In genomic region chr3:59443618-59444292, GRCh38 we compare ENCODE assay signal across 21 cellular contexts.
DNase-seq lines count a peak whose midpoint lies in the region; ATAC-seq and TF ChIP-seq lines count a peak whose summit lies in the region.
"Had no signal": no experiment of that assay in that cellular context is flagged by ENCODE, and none has a peak within 500 bp of the region (broad histone marks: within the 10 kb centered on the region; RNA-seq: fewer than 3 reads in every experiment).

No MANE protein-coding gene starts in this region.

- H3K4me1 Mint-ChIP-seq in activated CD8-positive, alpha-beta T cell treated with anti-CD3 and anti-CD28 coated beads for 36 hours (ENCODE audit: low read depth) = peaks cover 57% of the 10 kb centered on the region
- H3K4me1 Mint-ChIP-seq in immature natural killer cell = peaks cover 29 to 30% of the 10 kb centered on the region in 2 donors

- no peak for DNase-seq in DND-41
- DNase-seq in activated CD8-positive, alpha-beta T cell treated with anti-CD3 and anti-CD28 coated beads for 36 hours = peak; percentile 44
- no peak for DNase-seq in immature natural killer cell
- DNase-seq in GOT3 (lab: John Stamatoyannopoulos, UW) = no peak
- no peak for DNase-seq in T-helper 9 cell
- DNase-seq in Kasumi-1 (lab: John Stamatoyannopoulos, UW) = no peak
- DNase-seq: cortex of kidney, DMS79 treated with DMSO at 0.1 percent for 48 hours, erythroblast, mesendoderm, NCI-H1092, NCI-H748 treated with DMSO at 0.1 percent for 48 hours, Peyer's patch, sigmoid colon, SK-N-SH, transverse colon, WERI-Rb-1 had no signal

- peak overlapping the region; percentile 60 for H3K27ac ChIP-seq in DND-41 (ENCODE audit: low read length)
- H3K27ac ChIP-seq: BLaER1 treated with 17β-estradiol and CSF1 and Interleukin-3, amounts not matched to agents 10 nM and 100 nM; neutrophil; sigmoid colon; transverse colon; WERI-Rb-1 had no signal

- TF ChIP-seq CTCF in DND-41 (IDR thresholded peaks at IDR 0.05; ENCODE audit: borderline replicate concordance, extremely low read depth, low read length, poor library complexity, severe bottlenecking) = no peak
- TF ChIP-seq CTCF in activated CD8-positive, alpha-beta T cell treated with anti-CD3 and anti-CD28 coated beads for 36 hours (IDR thresholded peaks at IDR 0.05) = no peak

- H2AFZ ChIP-seq in DND-41 (ENCODE audit: low read depth, low read length) = peak overlapping the region; percentile 48; the same call in 1 of the 2 replicates

- CTCF ChIA-PET in activated CD8-positive, alpha-beta T cell treated with anti-CD3 and anti-CD28 coated beads for 36 hours (lab: Charles Lee) = interaction anchor here (1.6 to 3.2 kb wide), 3 partner anchors 14 to 131 kb away, joined by 6 to 19 read pairs (median 9); no protein-coding TSS in a partner anchor

- H3K9ac ChIP-seq in DND-41 (ENCODE audit: low read depth, low read length) = peak overlapping the region; percentile 14; the same call in 1 of the 2 replicates
- H3K9ac ChIP-seq: BLaER1 treated with 17β-estradiol and CSF1 and Interleukin-3, amounts not matched to agents 10 nM and 100 nM; SK-N-SH had no signal

- H3K27me3 Mint-ChIP-seq in activated CD8-positive, alpha-beta T cell treated with anti-CD3 and anti-CD28 coated beads for 36 hours = no peaks in the 10 kb centered on the region
- no peaks in the 10 kb centered on the region for H3K27me3 Mint-ChIP-seq in immature natural killer cell (ENCODE audit: low read depth in 3 of 3)

- H3K27ac Mint-ChIP-seq in activated CD8-positive, alpha-beta T cell treated with anti-CD3 and anti-CD28 coated beads for 36 hours = peak overlapping the region; percentile 96
- H3K27ac Mint-ChIP-seq in immature natural killer cell = peak overlapping the region; percentile 66 to 88 (median 86)

- no peak for ATAC-seq in DND-41 (ENCODE audit: insufficient read depth, low read depth)
- peak; percentile 22 for ATAC-seq in GM19035 (IDR thresholded peaks at IDR 0.05; ENCODE audit: unreplicated experiment)
- ATAC-seq in activated CD8-positive, alpha-beta T cell treated with anti-CD3 and anti-CD28 coated beads for 36 hours = peak; percentile 75
- ATAC-seq in GM18519 (IDR thresholded peaks at IDR 0.05; ENCODE audit: low FRiP score, unreplicated experiment) = no peak

- no peaks in the 10 kb centered on the region for H3K79me2 ChIP-seq in DND-41 (ENCODE audit: insufficient read depth, low read length)

- no peak overlapping the region for H3K4me3 ChIP-seq in DND-41 (ENCODE audit: low read depth in 1 of 2, low read length in 2 of 2)
- H3K4me3 ChIP-seq: BLaER1 treated with 17β-estradiol and CSF1 and Interleukin-3, amounts not matched to agents 10 nM and 100 nM; Peyer's patch; sigmoid colon; transverse colon had no signal

- no peaks in the 10 kb centered on the region for H3K36me3 ChIP-seq in DND-41 (ENCODE audit: insufficient read depth, low read length)
- H3K36me3 ChIP-seq: BLaER1 treated with 17β-estradiol and CSF1 and Interleukin-3, amounts not matched to agents 10 nM and 100 nM; neutrophil; Peyer's patch; sigmoid colon; transverse colon; WERI-Rb-1 had no signal

- no peaks in the 10 kb centered on the region for H3K9me3 ChIP-seq in DND-41 (ENCODE audit: insufficient read depth, low read length, severe bottlenecking)
- H3K9me3 ChIP-seq: neutrophil, Peyer's patch, sigmoid colon, SK-N-SH, transverse colon had no signal

- intact Hi-C loops in activated CD8-positive, alpha-beta T cell treated with anti-CD3 and anti-CD28 coated beads for 36 hours (cut with micrococcal nuclease) = no loop called here

- peaks cover 17% of the 10 kb centered on the region for H3K4me1 ChIP-seq in DND-41 (ENCODE audit: insufficient read depth, low read length)
- H3K4me1 ChIP-seq: Peyer's patch, sigmoid colon, transverse colon had no signal

- H4K20me1 ChIP-seq in DND-41 (ENCODE audit: insufficient read depth, low read length) = no peaks in the 10 kb centered on the region
- H4K20me1 ChIP-seq: BLaER1 treated with 17β-estradiol and CSF1 and Interleukin-3, amounts not matched to agents 10 nM and 100 nM had no signal

- H3K9me3 Mint-ChIP-seq in activated CD8-positive, alpha-beta T cell treated with anti-CD3 and anti-CD28 coated beads for 36 hours = peaks cover 4% of the 10 kb centered on the region
- peaks cover 0 to 3% (median 0%) of the 10 kb centered on the region in 6 donors for H3K9me3 Mint-ChIP-seq in immature natural killer cell

- POLR2A ChIA-PET in activated CD8-positive, alpha-beta T cell treated with anti-CD3 and anti-CD28 coated beads for 36 hours (lab: Charles Lee) = interaction anchor here (1.3 to 4.2 kb wide), 4 partner anchors 8 to 115 kb away, joined by 3 to 27 read pairs (median 5); no protein-coding TSS in a partner anchor

- H3K27me3 ChIP-seq in DND-41 (ENCODE audit: insufficient read depth, low read length, poor library complexity) = no peaks in the 10 kb centered on the region
- H3K27me3 ChIP-seq: BLaER1 treated with 17β-estradiol and CSF1 and Interleukin-3, amounts not matched to agents 10 nM and 100 nM; neutrophil; Peyer's patch; sigmoid colon; transverse colon had no signal

- peak overlapping the region; percentile 65 for H3K4me3 Mint-ChIP-seq in activated CD8-positive, alpha-beta T cell treated with anti-CD3 and anti-CD28 coated beads for 36 hours
- peak overlapping the region in 3 of 5 donors; percentile 19 to 78 (median 50) for H3K4me3 Mint-ChIP-seq in immature natural killer cell

- no peak overlapping the region for H3K4me2 ChIP-seq in DND-41 (ENCODE audit: insufficient read depth, low read length)
- H3K4me2 ChIP-seq: BLaER1 treated with 17β-estradiol and CSF1 and Interleukin-3, amounts not matched to agents 10 nM and 100 nM; SK-N-SH had no signal

- H3K36me3 Mint-ChIP-seq in activated CD8-positive, alpha-beta T cell treated with anti-CD3 and anti-CD28 coated beads for 36 hours (ENCODE audit: low read depth) = no peaks in the 10 kb centered on the region
- no peaks in the 10 kb centered on the region for H3K36me3 Mint-ChIP-seq in immature natural killer cell

Comparison
In these comparisons a context has a peak if more than half of its experiments do, and no peak if none do; other contexts are left out.
1. ATAC-seq: peak in GM19035 (single experiment) and activated CD8-positive, alpha-beta T cell treated with anti-CD3 and anti-CD28 coated beads for 36 hours (single experiment); none in DND-41 (single experiment) and GM18519 (single experiment).